In genomic region chr6:137776256-137776655, GRCh38 we compare ENCODE assay signal across 16 cellular contexts.
"Had no signal": no experiment of that assay in that cellular context is flagged by ENCODE, and none has a peak within 500 bp of the region (broad histone marks: within the 10 kb centered on the region; RNA-seq: fewer than 3 reads in every experiment).

No MANE protein-coding gene starts in this region.

- H3K36me3 ChIP-seq: gastrocnemius medialis, heart left ventricle, right atrium auricular region had no signal

- H3K4me3 ChIP-seq: body of pancreas, dorsolateral prefrontal cortex, gastrocnemius medialis, heart left ventricle, lung, right atrium auricular region had no signal

- ATAC-seq: activated CD8-positive, alpha-beta T cell treated with anti-CD3 and anti-CD28 coated beads for 36 hours; SK-N-SH treated with all-trans-retinoic acid at 6 μM for 48 hours; T-cell had no signal

- H3K9me3 ChIP-seq: body of pancreas, gastrocnemius medialis, heart left ventricle, right atrium auricular region had no signal

- H3K27me3 ChIP-seq: body of pancreas, gastrocnemius medialis, heart left ventricle, right atrium auricular region had no signal

- H3K4me1 ChIP-seq: body of pancreas, right atrium auricular region had no signal

- H3K27ac ChIP-seq: body of pancreas, gastrocnemius medialis, right atrium auricular region had no signal

- DNase-seq: activated CD4-positive, alpha-beta T cell treated with anti-CD3 and anti-CD28 coated beads, Interleukin-2, amount 10 ng/mL, durations not matched to agents 24 days and 14 days; activated CD4-positive, CD25-positive, alpha-beta regulatory T cell; activated CD8-positive, alpha-beta T cell treated with anti-CD3 and anti-CD28 coated beads for 36 hours; activated naive CD4-positive, alpha-beta T cell treated with anti-CD3 and anti-CD28 coated beads for 36 hours; activated T-cell treated with anti-CD3 and anti-CD28 coated beads, Interleukin-2, amount 50 U/mL, for 24 hours; body of pancreas; central memory CD4-positive, alpha-beta T cell; dorsolateral prefrontal cortex; gastrocnemius medialis; small intestine; stimulated activated CD4-positive, alpha-beta T cell treated with anti-CD3 and anti-CD28 coated beads, Interleukin-4, amount 100 ng/mL, for 1 hour; T-cell had no signal
